Comparison of ENCODE assay signal across 8 cellular contexts in the genomic region with DNA sequence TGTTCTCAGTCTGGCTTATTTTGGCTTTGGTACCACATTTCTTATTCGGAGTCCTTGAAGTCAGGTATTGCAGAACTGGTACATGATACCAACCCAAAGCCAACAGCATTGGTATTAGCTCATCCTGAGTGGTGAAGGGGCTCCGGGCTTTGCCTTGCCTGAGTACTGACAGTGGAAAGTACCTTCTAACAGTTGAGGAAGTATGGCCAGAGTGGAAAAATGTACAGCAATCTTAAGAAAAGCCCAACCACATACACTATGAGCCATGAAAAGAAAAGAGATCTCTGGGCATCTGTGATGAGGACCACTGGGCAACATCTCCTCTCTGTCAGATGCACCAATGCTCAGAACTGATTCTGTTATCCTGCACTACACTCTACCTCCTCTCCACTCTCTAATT. TPM values are rescaled to one million over a fixed set of nuclear protein-coding genes. Genes with fewer than 3 reads are reported as not detected.
DNase-seq lines count a peak whose midpoint lies in the region; ATAC-seq and TF ChIP-seq lines count a peak whose summit lies in the region.

No MANE protein-coding gene starts in this region.

- no peak for DNase-seq in CD4-positive, CD25-positive, alpha-beta regulatory T cell
- DNase-seq in HL-60 (ENCODE audit: low read depth in 1 of 2, low spot score in 1 of 2) (peak; percentile 44 to 66), DMS79 treated with DMSO at 0.1 percent for 48 hours (lab: John Stamatoyannopoulos, UW) (no peak), NCI-H128 (lab: John Stamatoyannopoulos, UW; ENCODE audit: unreplicated experiment) (no peak), GM13976 (ENCODE audit: low spot score) (no peak), right cardiac atrium (no peak)
- DNase-seq in activated naive CD4-positive, alpha-beta T cell treated with anti-CD3 and anti-CD28 coated beads, Interleukin-2, amount 10 ng/mL, durations not matched to agents 7 days and 5 days = peak; percentile 42

- peak overlapping the region; percentile 90 to 100 (median 95) for H3K27ac Mint-ChIP-seq in CD4-positive, CD25-positive, alpha-beta regulatory T cell
- peak overlapping the region; percentile 96 for H3K27ac Mint-ChIP-seq in activated naive CD4-positive, alpha-beta T cell treated with anti-CD3 and anti-CD28 coated beads, Interleukin-2, amount 10 ng/mL, durations not matched to agents 7 days and 5 days

- H3K9me3 ChIP-seq in CD4-positive, CD25-positive, alpha-beta regulatory T cell (ENCODE audit: control insufficient read depth in 2 of 2, low read length in 2 of 2) = no peaks in the 10 kb centered on the region
- no peaks in the 10 kb centered on the region for H3K9me3 ChIP-seq in right cardiac atrium (ENCODE audit: control insufficient read depth, low read length)

- TF ChIP-seq CTCF in HL-60 (IDR thresholded peaks at IDR 0.05; ENCODE audit: insufficient read depth, low read length) (no peak), GM13976 (IDR thresholded peaks at IDR 0.05; ENCODE audit: borderline replicate concordance, control extremely low read depth, extremely low read depth, insufficient read depth, missing control alignments) (no peak)

- intact Hi-C loops in right cardiac atrium (cut with DNase I) = no loop called here

- in situ Hi-C loops in GM13976 (cut with MboI; ENCODE audit: low sequenced_read_pairs, unreplicated experiment) = loop anchor here (5.0 kb wide), 1 partner anchor 214 kb away; a partner anchor contains a TSS

- H3K36me3 Mint-ChIP-seq in CD4-positive, CD25-positive, alpha-beta regulatory T cell = peaks cover 39% of the 10 kb centered on the region
- H3K36me3 Mint-ChIP-seq in activated naive CD4-positive, alpha-beta T cell treated with anti-CD3 and anti-CD28 coated beads, Interleukin-2, amount 10 ng/mL, durations not matched to agents 7 days and 5 days = peaks cover 82% of the 10 kb centered on the region

- H3K27me3 Mint-ChIP-seq in CD4-positive, CD25-positive, alpha-beta regulatory T cell = no peaks in the 10 kb centered on the region
- no peaks in the 10 kb centered on the region for H3K27me3 Mint-ChIP-seq in activated naive CD4-positive, alpha-beta T cell treated with anti-CD3 and anti-CD28 coated beads, Interleukin-2, amount 10 ng/mL, durations not matched to agents 7 days and 5 days

- H3K27me3 ChIP-seq in CD4-positive, CD25-positive, alpha-beta regulatory T cell (ENCODE audit: control insufficient read depth, insufficient read depth, low read length) = no peaks in the 10 kb centered on the region
- H3K27me3 ChIP-seq in HL-60 (ENCODE audit: insufficient read depth, poor library complexity, severe bottlenecking) (no peaks in the 10 kb centered on the region), right cardiac atrium (ENCODE audit: control insufficient read depth, insufficient read depth) (no peaks in the 10 kb centered on the region)

- H3K9me3 Mint-ChIP-seq in CD4-positive, CD25-positive, alpha-beta regulatory T cell = no peaks in the 10 kb centered on the region
- H3K9me3 Mint-ChIP-seq in activated naive CD4-positive, alpha-beta T cell treated with anti-CD3 and anti-CD28 coated beads, Interleukin-2, amount 10 ng/mL, durations not matched to agents 7 days and 5 days = no peaks in the 10 kb centered on the region

- peak overlapping the region; percentile 88 for H3K4me3 ChIP-seq in CD4-positive, CD25-positive, alpha-beta regulatory T cell (ENCODE audit: low read depth, low read length)
- no peak overlapping the region for H3K4me3 ChIP-seq in HL-60 (replicated peaks; ENCODE audit: insufficient read depth, low read length)
- H3K4me3 ChIP-seq in right cardiac atrium (ENCODE audit: low read length) = no peak overlapping the region

- 80% methylated on average over 2 of the region's 2 CpGs for WGBS in right cardiac atrium

- ATAC-seq in CD4-positive, CD25-positive, alpha-beta regulatory T cell (ENCODE audit: low read depth in 2 of 2) = no peak
- peak; percentile 50 for ATAC-seq in GM18870 (IDR thresholded peaks at IDR 0.05; ENCODE audit: unreplicated experiment)
- ATAC-seq in right cardiac atrium = no peak

- H3K4me1 ChIP-seq in CD4-positive, CD25-positive, alpha-beta regulatory T cell (ENCODE audit: control insufficient read depth, insufficient read depth, low read length, poor library complexity, severe bottlenecking) = peaks cover 97% of the 10 kb centered on the region
- peaks cover 4% of the 10 kb centered on the region for H3K4me1 ChIP-seq in right cardiac atrium (ENCODE audit: control insufficient read depth, insufficient read depth, low read length)

- peak overlapping the region; percentile 89 to 99 (median 96) for H3K4me3 Mint-ChIP-seq in CD4-positive, CD25-positive, alpha-beta regulatory T cell
- H3K4me3 Mint-ChIP-seq in activated naive CD4-positive, alpha-beta T cell treated with anti-CD3 and anti-CD28 coated beads, Interleukin-2, amount 10 ng/mL, durations not matched to agents 7 days and 5 days = peak overlapping the region; percentile 51

- CTCF ChIA-PET in activated naive CD4-positive, alpha-beta T cell treated with anti-CD3 and anti-CD28 coated beads, Interleukin-2, amount 10 ng/mL, durations not matched to agents 7 days and 5 days (lab: Charles Lee) = interaction anchor here (1.2 to 3.0 kb wide), 2 partner anchors 13 to 26 kb away, joined by 4 to 20 read pairs; no protein-coding TSS in a partner anchor

- peaks cover 50 to 99% (median 90%) of the 10 kb centered on the region in 4 donors for H3K4me1 Mint-ChIP-seq in CD4-positive, CD25-positive, alpha-beta regulatory T cell
- peaks cover 92% of the 10 kb centered on the region for H3K4me1 Mint-ChIP-seq in activated naive CD4-positive, alpha-beta T cell treated with anti-CD3 and anti-CD28 coated beads, Interleukin-2, amount 10 ng/mL, durations not matched to agents 7 days and 5 days

- H3K27ac ChIP-seq in CD4-positive, CD25-positive, alpha-beta regulatory T cell (ENCODE audit: insufficient read depth, low read length, poor library complexity, severe bottlenecking) = peak overlapping the region; percentile 94
- H3K27ac ChIP-seq in HL-60 (replicated peaks) = peak overlapping the region; percentile 79
- no peak overlapping the region for H3K27ac ChIP-seq in right cardiac atrium (ENCODE audit: low read length)

- peaks cover 6% of the 10 kb centered on the region for H3K36me3 ChIP-seq in CD4-positive, CD25-positive, alpha-beta regulatory T cell (ENCODE audit: control insufficient read depth, insufficient read depth, low read length)

RNA-seq across cellular contexts. Expression of a gene that starts 8.3 kb away (rescaled TPM):
- 516 TPM for total RNA-seq in CD4-positive, CD25-positive, alpha-beta regulatory T cell
- polyA plus RNA-seq in CD4-positive, CD25-positive, alpha-beta regulatory T cell = 1,000 to 10,000 TPM in 3 of 4 donors, 100 to 1,000 TPM in 1; 831 to 1,155 (median 1,047) TPM
- total RNA-seq in right cardiac atrium = 10 to 100 TPM; 15.9 to 33.0 (median 24.4) TPM
- 3.2 TPM for polyA plus RNA-seq in right cardiac atrium

RNA-seq across cellular contexts. Expression of a gene that starts 38.1 kb away (rescaled TPM):
- 0.20 TPM for total RNA-seq in CD4-positive, CD25-positive, alpha-beta regulatory T cell
- under 1 TPM; 0.12 to 0.49 (median 0.18) TPM for polyA plus RNA-seq in CD4-positive, CD25-positive, alpha-beta regulatory T cell
- not detected for total RNA-seq in right cardiac atrium
- not detected for polyA plus RNA-seq in right cardiac atrium

Comparison
In these comparisons a context has a peak if more than half of its experiments do, and no peak if none do; other contexts are left out.
1. DNase-seq: peak in HL-60 (2 of 2) and activated naive CD4-positive, alpha-beta T cell treated with anti-CD3 and anti-CD28 coated beads, Interleukin-2, amount 10 ng/mL, durations not matched to agents 7 days and 5 days (single experiment); none in CD4-positive, CD25-positive, alpha-beta regulatory T cell (0 of 3), DMS79 treated with DMSO at 0.1 percent for 48 hours (single experiment), NCI-H128 (single experiment), GM13976 (single experiment) and right cardiac atrium (0 of 3).
2. RNA of a gene that starts 8.3 kb away (total RNA-seq): 516 TPM in CD4-positive, CD25-positive, alpha-beta regulatory T cell (single experiment); 15.9 to 33.0 TPM in right cardiac atrium; every median in the first group is over 10 times any median in the second.